ENCODE assay signal across 1 cellular context in the genomic region with DNA sequence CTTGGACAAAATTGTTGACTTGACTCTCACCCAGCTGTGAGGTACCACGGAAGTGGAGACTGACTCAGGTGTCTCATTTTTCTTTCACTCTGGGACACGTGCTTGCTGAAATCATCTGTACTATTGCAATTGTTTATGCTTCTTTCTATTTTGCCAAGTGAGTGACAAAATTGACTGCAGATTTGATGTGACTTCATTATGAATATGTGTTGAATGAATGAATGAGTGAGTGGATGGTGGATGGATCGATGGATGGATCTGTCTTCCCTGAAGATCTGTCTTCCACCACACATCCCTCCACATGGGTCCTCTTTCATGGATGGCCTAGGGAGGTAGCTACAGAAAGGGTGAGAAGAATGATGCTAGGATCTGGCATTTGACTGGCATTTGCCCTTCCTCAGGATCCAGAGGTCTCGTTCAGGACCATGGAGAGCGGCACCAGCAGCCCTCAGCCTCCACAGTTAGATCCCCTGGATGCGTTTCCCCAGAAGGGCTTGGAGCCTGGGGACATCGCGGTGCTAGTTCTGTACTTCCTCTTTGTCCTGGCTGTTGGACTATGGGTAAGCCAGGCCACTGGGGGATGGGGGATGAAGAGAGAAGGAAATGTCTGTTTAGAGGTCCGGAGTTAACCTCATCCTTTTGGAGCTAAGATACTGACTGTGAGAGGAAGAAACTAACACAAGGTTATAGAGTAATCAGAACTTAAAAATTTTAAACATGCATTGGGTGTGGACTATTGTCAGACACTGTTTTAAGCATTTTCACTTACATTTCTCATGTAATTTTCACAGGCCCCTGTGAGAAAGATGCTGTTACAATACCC.
TF ChIP-seq lines count a peak whose summit lies in the region.

No MANE protein-coding gene starts in this region.

TF ChIP-seq in HepG2, 621 proteins besides CTCF, POLR2A, EP300 and RAD21 (continued from another document):
- TF ChIP-seq HMG20A (CRISPR knock-in tag; IDR thresholded peaks at IDR 0.05; ENCODE audit: borderline replicate concordance) = peak; percentile 55; the same call in 1 of the 2 replicates
- TF ChIP-seq GATA4 (IDR thresholded peaks at IDR 0.05; ENCODE audit: borderline replicate concordance, low read depth) = no peak
- TF ChIP-seq, protein P1, sequence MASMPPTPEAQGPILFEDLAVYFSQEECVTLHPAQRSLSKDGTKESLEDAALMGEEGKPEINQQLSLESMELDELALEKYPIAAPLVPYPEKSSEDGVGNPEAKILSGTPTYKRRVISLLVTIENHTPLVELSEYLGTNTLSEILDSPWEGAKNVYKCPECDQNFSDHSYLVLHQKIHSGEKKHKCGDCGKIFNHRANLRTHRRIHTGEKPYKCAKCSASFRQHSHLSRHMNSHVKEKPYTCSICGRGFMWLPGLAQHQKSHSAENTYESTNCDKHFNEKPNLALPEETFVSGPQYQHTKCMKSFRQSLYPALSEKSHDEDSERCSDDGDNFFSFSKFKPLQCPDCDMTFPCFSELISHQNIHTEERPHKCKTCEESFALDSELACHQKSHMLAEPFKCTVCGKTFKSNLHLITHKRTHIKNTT (CRISPR knock-in tag; IDR thresholded peaks at IDR 0.05) = no peak
- TF ChIP-seq MYC (CRISPR knock-in tag; IDR thresholded peaks at IDR 0.05; ENCODE audit: borderline replicate concordance) = peak; percentile 35; the same call in 1 of the 2 replicates
- TF ChIP-seq PHF5A (CRISPR knock-in tag; IDR thresholded peaks at IDR 0.05; ENCODE audit: low read depth, unreplicated experiment) = no peak
- TF ChIP-seq, protein P2, sequence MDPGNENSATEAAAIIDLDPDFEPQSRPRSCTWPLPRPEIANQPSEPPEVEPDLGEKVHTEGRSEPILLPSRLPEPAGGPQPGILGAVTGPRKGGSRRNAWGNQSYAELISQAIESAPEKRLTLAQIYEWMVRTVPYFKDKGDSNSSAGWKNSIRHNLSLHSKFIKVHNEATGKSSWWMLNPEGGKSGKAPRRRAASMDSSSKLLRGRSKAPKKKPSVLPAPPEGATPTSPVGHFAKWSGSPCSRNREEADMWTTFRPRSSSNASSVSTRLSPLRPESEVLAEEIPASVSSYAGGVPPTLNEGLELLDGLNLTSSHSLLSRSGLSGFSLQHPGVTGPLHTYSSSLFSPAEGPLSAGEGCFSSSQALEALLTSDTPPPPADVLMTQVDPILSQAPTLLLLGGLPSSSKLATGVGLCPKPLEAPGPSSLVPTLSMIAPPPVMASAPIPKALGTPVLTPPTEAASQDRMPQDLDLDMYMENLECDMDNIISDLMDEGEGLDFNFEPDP (CRISPR knock-in tag; conservative IDR thresholded peaks at IDR 0.05) = 0 out of 2 replicates have a peak, but pooled peaks have one; percentile 91
- TF ChIP-seq ZNF891 (CRISPR knock-in tag; IDR thresholded peaks at IDR 0.05) = peak; percentile 84; the same call in 1 of the 2 replicates
